28 cellular contexts compared by ENCODE assay signal in the genomic region with DNA sequence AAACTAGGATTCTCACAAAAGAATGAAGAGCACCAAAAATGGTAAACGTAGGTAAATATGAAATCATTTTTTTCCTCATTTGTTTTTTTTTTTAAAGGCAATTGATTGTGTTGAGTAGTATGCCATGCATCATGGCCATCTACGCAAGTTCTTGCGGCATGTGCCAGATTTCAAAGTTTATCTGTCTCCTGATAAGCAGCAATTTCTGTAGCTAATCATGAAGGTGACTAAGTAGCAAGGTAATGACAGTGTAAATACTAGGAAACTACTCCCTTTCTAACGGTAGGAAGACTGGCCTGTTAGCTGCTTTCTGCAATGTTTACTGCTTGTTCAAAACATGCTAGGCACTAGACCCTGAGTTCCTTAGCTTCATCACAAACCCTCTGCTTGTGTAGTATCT. TPM values are rescaled to one million over a fixed set of nuclear protein-coding genes. Genes with fewer than 3 reads are reported as not detected.
DNase-seq lines count a peak whose midpoint lies in the region; ATAC-seq, FAIRE-seq and TF ChIP-seq lines count a peak whose summit lies in the region.
"Had no signal": no experiment of that assay in that cellular context is flagged by ENCODE, and none has a peak within 500 bp of the region (broad histone marks: within the 10 kb centered on the region; RNA-seq: fewer than 3 reads in every experiment).

No MANE protein-coding gene starts in this region.

- FAIRE-seq in GM18507 (lab: Jason Lieb, UNC) (peak; percentile 24), bronchial epithelial cell (lab: Jason Lieb, UNC) (peak; percentile 23), small intestine (lab: Jason Lieb, UNC) (no peak)
- FAIRE-seq: GM12878 had no signal

- H3K4me3 ChIP-seq in bronchial epithelial cell (ENCODE audit: low read depth, low read length) (no peak overlapping the region), small intestine (ENCODE audit: low read depth in 1 of 2, low read length in 2 of 2) (no peak overlapping the region)
- no peak overlapping the region for H3K4me3 ChIP-seq in effector memory CD4-positive, alpha-beta T cell (ENCODE audit: insufficient read depth, low read depth, low read length, poor library complexity, severe bottlenecking)
- H3K4me3 ChIP-seq: BLaER1, GM12878 had no signal

- no peak for TF ChIP-seq CTCF in bronchial epithelial cell (IDR thresholded peaks at IDR 0.05; ENCODE audit: insufficient read depth, low read length, severe bottlenecking)

- H3K27me3 Mint-ChIP-seq in activated CD8-positive, alpha-beta memory T cell treated with anti-CD3 and anti-CD28 coated beads, Interleukin-2, amount 10 ng/mL, durations not matched to agents 7 days and 5 days: peaks cover 17% of the 10 kb centered on the region

- no peak overlapping the region for H3K27ac Mint-ChIP-seq in activated CD8-positive, alpha-beta memory T cell treated with anti-CD3 and anti-CD28 coated beads, Interleukin-2, amount 10 ng/mL, durations not matched to agents 7 days and 5 days
- H3K27ac Mint-ChIP-seq: CD14-positive monocyte; CD4-positive, alpha-beta memory T cell; CD4-positive, CD25-positive, alpha-beta regulatory T cell; CD8-positive, alpha-beta memory T cell had no signal

- CTCF ChIA-PET in activated CD8-positive, alpha-beta memory T cell treated with anti-CD3 and anti-CD28 coated beads, Interleukin-2, amount 10 ng/mL, durations not matched to agents 7 days and 5 days (lab: Charles Lee): interaction anchor here (1.3 kb wide), 1 partner anchor 19 kb away, joined by 3 read pairs; no protein-coding TSS in a partner anchor

- H3K27me3 ChIP-seq in bronchial epithelial cell (ENCODE audit: control insufficient read depth, insufficient read depth, low read length): no peaks in the 10 kb centered on the region
- H3K27me3 ChIP-seq in small intestine (ENCODE audit: control insufficient read depth in 2 of 2, insufficient read depth in 2 of 2, low read length in 2 of 2): no peaks in the 10 kb centered on the region
- no peaks in the 10 kb centered on the region for H3K27me3 ChIP-seq in effector memory CD4-positive, alpha-beta T cell (replicated peaks; ENCODE audit: control insufficient read depth, insufficient read depth, low read length, poor library complexity, severe bottlenecking)
- H3K27me3 ChIP-seq: BLaER1 had no signal

- no peak for ATAC-seq in activated CD8-positive, alpha-beta memory T cell treated with anti-CD3 and anti-CD28 coated beads, Interleukin-2, amount 10 ng/mL, durations not matched to agents 7 days and 5 days
- ATAC-seq: GM12878 had no signal

- H3K9me3 Mint-ChIP-seq in activated CD8-positive, alpha-beta memory T cell treated with anti-CD3 and anti-CD28 coated beads, Interleukin-2, amount 10 ng/mL, durations not matched to agents 7 days and 5 days (ENCODE audit: low read depth): peaks cover 12% of the 10 kb centered on the region

- DNase-seq in GM18507 (ENCODE audit: extremely low spot score, insufficient read length, low read depth): no peak
- no peak for DNase-seq in bronchial epithelial cell (ENCODE audit: low read depth)
- DNase-seq in small intestine: peak; percentile 62
- no peak for DNase-seq in OCI-M2 (lab: John Stamatoyannopoulos, UW; ENCODE audit: unreplicated experiment)
- DNase-seq in activated CD8-positive, alpha-beta memory T cell treated with anti-CD3 and anti-CD28 coated beads, Interleukin-2, amount 10 ng/mL, durations not matched to agents 7 days and 5 days: no peak
- no peak for DNase-seq in effector memory CD4-positive, alpha-beta T cell
- DNase-seq: 8988T; ACHN; BE2C; C1 segment of cervical spinal cord; CD4-positive, alpha-beta memory T cell; CD4-positive, CD25-positive, alpha-beta regulatory T cell; CD8-positive, alpha-beta memory T cell; COR-L47; DMS 273 treated with DMSO at 0.1 percent for 48 hours; DMS153; DMS53; DMS79; DND-41; EL; GDM1 had no signal

- 18 to 60% (median 41%) methylated on average over 4 of the region's 4 CpGs for WGBS in small intestine, 3 donors

- H3K4me1 ChIP-seq in small intestine (ENCODE audit: control insufficient read depth in 2 of 2, insufficient read depth in 1 of 2, low read depth in 1 of 2, low read length in 1 of 2): no peaks in the 10 kb centered on the region
- H3K4me1 ChIP-seq in effector memory CD4-positive, alpha-beta T cell (ENCODE audit: control insufficient read depth, insufficient read depth, low read length, poor library complexity, severe bottlenecking): no peaks in the 10 kb centered on the region
- H3K4me1 ChIP-seq: BE2C had no signal

- H3K27ac ChIP-seq in small intestine (ENCODE audit: low read depth in 1 of 2, low read length in 1 of 2): no peak overlapping the region
- H3K27ac ChIP-seq in effector memory CD4-positive, alpha-beta T cell (ENCODE audit: insufficient read depth, low read length, poor library complexity, severe bottlenecking): no peak overlapping the region
- H3K27ac ChIP-seq: BLaER1 had no signal

- H3K4me3 Mint-ChIP-seq in activated CD8-positive, alpha-beta memory T cell treated with anti-CD3 and anti-CD28 coated beads, Interleukin-2, amount 10 ng/mL, durations not matched to agents 7 days and 5 days: no peak overlapping the region
- H3K4me3 Mint-ChIP-seq: CD14-positive monocyte; CD4-positive, alpha-beta memory T cell; CD4-positive, CD25-positive, alpha-beta regulatory T cell; CD8-positive, alpha-beta memory T cell had no signal

- H3K36me3 Mint-ChIP-seq in activated CD8-positive, alpha-beta memory T cell treated with anti-CD3 and anti-CD28 coated beads, Interleukin-2, amount 10 ng/mL, durations not matched to agents 7 days and 5 days: peaks cover 27% of the 10 kb centered on the region
- H3K36me3 Mint-ChIP-seq: CD14-positive monocyte; CD4-positive, CD25-positive, alpha-beta regulatory T cell had no signal

- no peaks in the 10 kb centered on the region for H3K4me1 Mint-ChIP-seq in activated CD8-positive, alpha-beta memory T cell treated with anti-CD3 and anti-CD28 coated beads, Interleukin-2, amount 10 ng/mL, durations not matched to agents 7 days and 5 days
- H3K4me1 Mint-ChIP-seq: CD4-positive, CD25-positive, alpha-beta regulatory T cell; CD8-positive, alpha-beta memory T cell had no signal

- H3K9me3 ChIP-seq in small intestine (ENCODE audit: control insufficient read depth, low read depth): no peaks in the 10 kb centered on the region
- H3K9me3 ChIP-seq in effector memory CD4-positive, alpha-beta T cell (ENCODE audit: control insufficient read depth, low read length): no peaks in the 10 kb centered on the region
- H3K9me3 ChIP-seq: BE2C had no signal

- H3K36me3 ChIP-seq in bronchial epithelial cell (ENCODE audit: control insufficient read depth, insufficient read depth, low read length): no peaks in the 10 kb centered on the region
- no peaks in the 10 kb centered on the region for H3K36me3 ChIP-seq in small intestine (ENCODE audit: control insufficient read depth in 2 of 2, insufficient read depth in 2 of 2, low read length in 2 of 2)
- no peaks in the 10 kb centered on the region for H3K36me3 ChIP-seq in effector memory CD4-positive, alpha-beta T cell (ENCODE audit: control insufficient read depth, insufficient read depth, low read length)
- H3K36me3 ChIP-seq: BE2C, BLaER1 had no signal

RNA-seq across cellular contexts. Expression of a gene that starts 13.4 kb away (rescaled TPM):
- not detected in 2 replicates for total RNA-seq in bronchial epithelial cell
- polyA plus RNA-seq in small intestine: 1 to 10 TPM in 2 of 3 donors, not detected in 1; 2.8 to 3.0 TPM
- total RNA-seq in activated CD8-positive, alpha-beta memory T cell treated with anti-CD3 and anti-CD28 coated beads, Interleukin-2, amount 10 ng/mL, durations not matched to agents 7 days and 5 days: 1 to 10 TPM; 1.2 to 1.7 TPM
- total RNA-seq: A673; CD4-positive, CD25-positive, alpha-beta regulatory T cell; Daoy; G401 had no signal
- polyA plus RNA-seq: AG04450 had no signal
